Comparison of ENCODE assay signal across 6 cellular contexts in the genomic region with DNA sequence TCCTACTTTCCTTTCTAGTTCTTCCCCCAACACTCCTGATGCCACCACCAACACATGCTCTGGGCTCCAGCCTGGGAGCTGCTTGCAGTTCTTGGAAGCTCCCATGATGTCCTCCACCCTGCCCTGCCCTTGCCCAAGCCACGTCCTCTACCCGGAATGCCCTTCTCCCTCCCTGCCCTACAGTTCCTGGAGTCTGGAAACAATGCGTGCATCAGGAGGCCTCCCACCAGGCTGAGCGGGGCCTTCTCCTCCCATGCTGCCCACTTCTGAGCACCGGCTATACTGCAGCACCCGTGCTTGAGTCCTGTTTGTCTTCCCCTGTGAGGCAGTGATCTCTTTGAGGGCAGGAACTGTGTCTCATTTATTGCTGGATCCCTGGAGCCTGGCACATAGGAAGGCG. TPM values are rescaled to one million over a fixed set of nuclear protein-coding genes. Genes with fewer than 3 reads are reported as not detected.
"Had no signal": no experiment of that assay in that cellular context is flagged by ENCODE, and none has a peak within 500 bp of the region (broad histone marks: within the 10 kb centered on the region; RNA-seq: fewer than 3 reads in every experiment).

No MANE protein-coding gene starts in this region.

- FAIRE-seq: H1, H54, HTR-8/SVneo had no signal

- H3K27ac Mint-ChIP-seq: GM23338, IgD-negative memory B cell had no signal

- H3K4me2 ChIP-seq: GM23338 had no signal

- H3K4me3 Mint-ChIP-seq: GM23338, H9, IgD-negative memory B cell had no signal

- H3K27me3 Mint-ChIP-seq: IgD-negative memory B cell had no signal

- DNase-seq: H9 had no signal

- H3K9me3 Mint-ChIP-seq: GM23338, H9, IgD-negative memory B cell had no signal

- H3K4me3 ChIP-seq: GM23338 had no signal

- H2AFZ ChIP-seq: GM23338 had no signal

RNA-seq across cellular contexts. Expression of gene DGKG, which starts 44.6 kb away (rescaled TPM):
- total RNA-seq: H9 had no signal
